8 cellular contexts compared by ENCODE assay signal in genomic region chrX:65697915-65698796, GRCh38. TPM values are rescaled to one million over a fixed set of nuclear protein-coding genes. Genes with fewer than 3 reads are reported as not detected.
DNase-seq lines count a peak whose midpoint lies in the region; ATAC-seq and TF ChIP-seq lines count a peak whose summit lies in the region.

No MANE protein-coding gene starts in this region.

- H2AFZ ChIP-seq in PC-9, result no peak overlapping the region

- H3K4me3 Mint-ChIP-seq in activated naive CD4-positive, alpha-beta T cell treated with anti-CD3 and anti-CD28 coated beads, Interleukin-2, amount 10 ng/mL, durations not matched to agents 7 days and 5 days, result peak overlapping the region; percentile 73

- peak overlapping the region; percentile 97 for H3K27ac Mint-ChIP-seq in activated naive CD4-positive, alpha-beta T cell treated with anti-CD3 and anti-CD28 coated beads, Interleukin-2, amount 10 ng/mL, durations not matched to agents 7 days and 5 days

- peaks cover 93% of the 10 kb centered on the region for H3K4me1 Mint-ChIP-seq in activated naive CD4-positive, alpha-beta T cell treated with anti-CD3 and anti-CD28 coated beads, Interleukin-2, amount 10 ng/mL, durations not matched to agents 7 days and 5 days

- peak; percentile 82 for DNase-seq in activated naive CD4-positive, alpha-beta T cell treated with anti-CD3 and anti-CD28 coated beads, Interleukin-2, amount 10 ng/mL, durations not matched to agents 7 days and 5 days
- peak; percentile 62 to 71 for DNase-seq in stimulated activated CD8-positive, alpha-beta memory T cell treated with anti-CD3 and anti-CD28 coated beads, Interleukin-15, amount 100 ng/mL, for 4 hours (ENCODE audit: low read depth in 2 of 2)
- DNase-seq in NCI-H524 (lab: John Stamatoyannopoulos, UW) (no peak), PC-9 (no peak)

- H3K27ac ChIP-seq in layer of hippocampus (ENCODE audit: low read depth, low read length) (peak overlapping the region; percentile 72), PC-9 (no peak overlapping the region)

- intact Hi-C loops in PC-9 (cut with micrococcal nuclease; ENCODE audit: unreplicated experiment), result no loop called here

- peak; percentile 65 for ATAC-seq in GM18873 (IDR thresholded peaks at IDR 0.05; ENCODE audit: low FRiP score, unreplicated experiment)
- peak; percentile 58 for ATAC-seq in HG03108 (IDR thresholded peaks at IDR 0.05; ENCODE audit: unreplicated experiment)
- peak; percentile 52 for ATAC-seq in SK-N-SH treated with all-trans-retinoic acid at 6 μM for 48 hours

- no TSS peak for BruUV-seq in PC-9 (replicated peaks; lab: Mats Ljungman, UMichigan)

- H3F3A ChIP-seq in PC-9 (ENCODE audit: insufficient read depth, low read depth), result no peaks in the 10 kb centered on the region

- H3K4me3 ChIP-seq in PC-9, result no peak overlapping the region

- peaks cover 44% of the 10 kb centered on the region for H3K79me2 ChIP-seq in PC-9 (ENCODE audit: low read depth)

- no peaks in the 10 kb centered on the region for H3K4me1 ChIP-seq in PC-9 (replicated peaks; ENCODE audit: insufficient read depth)

- H4K20me1 ChIP-seq in PC-9 (ENCODE audit: insufficient read depth), result no peaks in the 10 kb centered on the region

- H3K36me3 Mint-ChIP-seq in activated naive CD4-positive, alpha-beta T cell treated with anti-CD3 and anti-CD28 coated beads, Interleukin-2, amount 10 ng/mL, durations not matched to agents 7 days and 5 days, result peaks cover 52% of the 10 kb centered on the region

- H3K9me3 Mint-ChIP-seq in activated naive CD4-positive, alpha-beta T cell treated with anti-CD3 and anti-CD28 coated beads, Interleukin-2, amount 10 ng/mL, durations not matched to agents 7 days and 5 days, result no peaks in the 10 kb centered on the region

- no peak for TF ChIP-seq CTCF in PC-9 (conservative IDR thresholded peaks at IDR 0.05)

- H3K9me2 ChIP-seq in PC-9 (ENCODE audit: insufficient read depth), result no peaks in the 10 kb centered on the region

- no peaks in the 10 kb centered on the region for H3K36me3 ChIP-seq in PC-9 (ENCODE audit: low read depth)

- CTCF ChIA-PET in activated naive CD4-positive, alpha-beta T cell treated with anti-CD3 and anti-CD28 coated beads, Interleukin-2, amount 10 ng/mL, durations not matched to agents 7 days and 5 days (lab: Charles Lee), result interaction anchor here (1.0 to 2.4 kb wide), 5 partner anchors 16 to 102 kb away, joined by 3 to 9 read pairs (median 3); no protein-coding TSS in a partner anchor
- CTCF ChIA-PET in PC-9 (lab: Charles Lee), result no interaction called here

- POLR2A ChIA-PET in PC-9 (lab: Charles Lee; ENCODE audit: unreplicated experiment), result no interaction called here

- H3K9me3 ChIP-seq in PC-9 (ENCODE audit: insufficient read depth, low read depth), result no peaks in the 10 kb centered on the region

- no peak overlapping the region for H3K4me2 ChIP-seq in PC-9

- H3K27me3 ChIP-seq in layer of hippocampus (ENCODE audit: control insufficient read depth, insufficient read depth, low read length) (no peaks in the 10 kb centered on the region), PC-9 (ENCODE audit: insufficient read depth, low read depth) (no peaks in the 10 kb centered on the region)

- no peaks in the 10 kb centered on the region for H3K27me3 Mint-ChIP-seq in activated naive CD4-positive, alpha-beta T cell treated with anti-CD3 and anti-CD28 coated beads, Interleukin-2, amount 10 ng/mL, durations not matched to agents 7 days and 5 days

TF ChIP-seq in SK-N-SH treated with all-trans-retinoic acid at 6 μM for 48 hours, 23 proteins besides CTCF, POLR2A, EP300 and RAD21:
- TF ChIP-seq CREB5 (CRISPR knock-in tag; IDR thresholded peaks at IDR 0.05; ENCODE audit: low read depth) (no peak), ARNTL (CRISPR knock-in tag; IDR thresholded peaks at IDR 0.05; ENCODE audit: borderline replicate concordance, low read depth) (no peak), POU6F1 (CRISPR knock-in tag; IDR thresholded peaks at IDR 0.05; ENCODE audit: borderline replicate concordance, low read depth) (no peak), ZFP3 (CRISPR knock-in tag; IDR thresholded peaks at IDR 0.05) (no peak), TSHZ2 (CRISPR knock-in tag; IDR thresholded peaks at IDR 0.05) (no peak)

RNA-seq across cellular contexts. Expression of gene MSN, which starts 30.7 kb away (rescaled TPM):
- 177 and 235 TPM in 2 replicates for total RNA-seq in PC-9 (2021)

Comparison
In these comparisons a context has a peak if more than half of its experiments do, and no peak if none do; other contexts are left out.
1. DNase-seq: peak in activated naive CD4-positive, alpha-beta T cell treated with anti-CD3 and anti-CD28 coated beads, Interleukin-2, amount 10 ng/mL, durations not matched to agents 7 days and 5 days (single experiment) and stimulated activated CD8-positive, alpha-beta memory T cell treated with anti-CD3 and anti-CD28 coated beads, Interleukin-15, amount 100 ng/mL, for 4 hours (2 of 2); none in NCI-H524 (0 of 2) and PC-9 (0 of 2).
2. Peak in every context shown above with its lines, with median percentiles within 50 percentile points of each other: ATAC-seq.